Comparison of ENCODE assay signal across 1 cellular context in genomic region chr12:19419086-19419485, GRCh38.
TF ChIP-seq lines count a peak whose summit lies in the region.

No MANE protein-coding gene starts in this region.

TF ChIP-seq in HepG2, 621 proteins besides CTCF, POLR2A, EP300 and RAD21:
- TF ChIP-seq HNRNPH1 (optimal IDR thresholded peaks at IDR 0.05; ENCODE audit: low read depth, low read length) (no peak), NFAT5 (CRISPR knock-in tag; IDR thresholded peaks at IDR 0.05) (no peak), ARID2 (CRISPR knock-in tag; IDR thresholded peaks at IDR 0.05; ENCODE audit: borderline replicate concordance) (no peak), ZNF746 (CRISPR knock-in tag; IDR thresholded peaks at IDR 0.05) (no peak), NR0B2 (CRISPR knock-in tag; IDR thresholded peaks at IDR 0.05) (no peak), ZNF430 (CRISPR knock-in tag; IDR thresholded peaks at IDR 0.05) (no peak), CHD2 (IDR thresholded peaks at IDR 0.05; ENCODE audit: low read depth, low read length) (no peak), ZNF550 (CRISPR knock-in tag; IDR thresholded peaks at IDR 0.05; ENCODE audit: borderline replicate concordance) (no peak), ZNF264 (CRISPR knock-in tag; IDR thresholded peaks at IDR 0.05) (no peak)
